In genomic region chr3:170869645-170870593, GRCh38 we compare ENCODE assay signal across 1 cellular context.
TF ChIP-seq lines count a peak whose summit lies in the region.

TSS of gene RPL22L1 (minus strand) at chr3:170870195. CDS start at chr3:170870167, 28 bp downstream.

TF ChIP-seq in K562, 482 proteins besides CTCF, POLR2A, EP300 and RAD21 (continued from another document and continues in another):
- peak; percentile 95; the same call in 1 of the 2 replicates for TF ChIP-seq ZNF609 (CRISPR knock-in tag; IDR thresholded peaks at IDR 0.05; ENCODE audit: borderline replicate concordance)
- TF ChIP-seq STAT5B (CRISPR knock-in tag; IDR thresholded peaks at IDR 0.05), result no peak
- TF ChIP-seq ZBTB17 (CRISPR knock-in tag; IDR thresholded peaks at IDR 0.05), result peak; percentile 50; the same call in 1 of the 2 replicates
- TF ChIP-seq PTTG1 (tag; IDR thresholded peaks at IDR 0.05; ENCODE audit: low read depth), result no peak
- no peak for TF ChIP-seq TGIF2 (CRISPR knock-in tag; IDR thresholded peaks at IDR 0.05)
- no peak for TF ChIP-seq ZNF707 (CRISPR knock-in tag; conservative IDR thresholded peaks at IDR 0.05)
- peak in 1 of 2 experiments; percentile 65; a peak in 2 of 4 replicates for TF ChIP-seq TBL1XR1 (IDR thresholded peaks at IDR 0.05; ENCODE audit: low read length in 2 of 2)
- no peak for TF ChIP-seq SREBF2 (CRISPR knock-in tag; IDR thresholded peaks at IDR 0.05)
- TF ChIP-seq CHD1 (IDR thresholded peaks at IDR 0.05; ENCODE audit: low read length), result peak; percentile 87
- TF ChIP-seq NFE2 (IDR thresholded peaks at IDR 0.05; ENCODE audit: low read depth), result peak; percentile 54; the same call in 1 of the 2 replicates
- peak; percentile 90; the same call in 1 of the 2 replicates for TF ChIP-seq HMGXB4 (CRISPR knock-in tag; IDR thresholded peaks at IDR 0.05)
- no peak for TF ChIP-seq ZNF212 (CRISPR knock-in tag; IDR thresholded peaks at IDR 0.05)
- TF ChIP-seq CREM (IDR thresholded peaks at IDR 0.05; ENCODE audit: low read depth), result peak; percentile 94
- 0 out of 2 replicates have a peak, but pooled peaks have one; percentile 16 for TF ChIP-seq HES1 (IDR thresholded peaks at IDR 0.05; ENCODE audit: low read depth)
- TF ChIP-seq CBX5 (IDR thresholded peaks at IDR 0.05; ENCODE audit: borderline replicate concordance, low read depth), result no peak
- TF ChIP-seq NFE2L1 (tag; IDR thresholded peaks at IDR 0.05; ENCODE audit: borderline replicate concordance, low read depth), result no peak
- peak; percentile 48 for TF ChIP-seq HDAC3 (IDR thresholded peaks at IDR 0.05; ENCODE audit: borderline replicate concordance, partially characterized antibody)
- no peak for TF ChIP-seq HNRNPK (IDR thresholded peaks at IDR 0.05; ENCODE audit: low read depth, low read length, poor library complexity, severe bottlenecking)
- no peak for TF ChIP-seq CHCHD3 (CRISPR knock-in tag; IDR thresholded peaks at IDR 0.05)
- TF ChIP-seq ZNF75A (CRISPR knock-in tag; IDR thresholded peaks at IDR 0.05), result no peak
- no peak for TF ChIP-seq ZNF764 (CRISPR knock-in tag; IDR thresholded peaks at IDR 0.05; ENCODE audit: low read depth)
- TF ChIP-seq KDM1A (IDR thresholded peaks at IDR 0.05), result peak; percentile 87 to 88
- TF ChIP-seq U2AF1 (optimal IDR thresholded peaks at IDR 0.05; ENCODE audit: low read depth, low read length), result no peak
- no peak for TF ChIP-seq NR0B1 (IDR thresholded peaks at IDR 0.05; ENCODE audit: partially characterized antibody)
- TF ChIP-seq PRMT5 (CRISPR knock-in tag; IDR thresholded peaks at IDR 0.05), result no peak
- 0 out of 2 replicates have a peak, but pooled peaks have one; percentile 71 for TF ChIP-seq ZNF589 (CRISPR knock-in tag; IDR thresholded peaks at IDR 0.05; ENCODE audit: low read depth)
- no peak for TF ChIP-seq E2F4 (CRISPR knock-in tag; IDR thresholded peaks at IDR 0.05; ENCODE audit: low read depth)
- TF ChIP-seq KLF1 (tag; IDR thresholded peaks at IDR 0.05), result no peak
- TF ChIP-seq MED1 (CRISPR knock-in tag; IDR thresholded peaks at IDR 0.05; ENCODE audit: borderline replicate concordance), result no peak
- TF ChIP-seq SMAD3 (CRISPR knock-in tag; conservative IDR thresholded peaks at IDR 0.05), result 0 out of 2 replicates have a peak, but pooled peaks have one; percentile 26
- TF ChIP-seq ESRRA (IDR thresholded peaks at IDR 0.05; ENCODE audit: borderline replicate concordance, low read depth), result peak; percentile 72; the same call in 1 of the 2 replicates
- TF ChIP-seq RNF219 (CRISPR knock-in tag; IDR thresholded peaks at IDR 0.05), result no peak
- peak; percentile 99 for TF ChIP-seq POLR2G (IDR thresholded peaks at IDR 0.05; ENCODE audit: low read depth, low read length)
- TF ChIP-seq NFIC (IDR thresholded peaks at IDR 0.05), result peak; percentile 76
- TF ChIP-seq MTF1 (CRISPR knock-in tag; IDR thresholded peaks at IDR 0.05; ENCODE audit: borderline replicate concordance), result no peak
- TF ChIP-seq ZNF766 (CRISPR knock-in tag; conservative IDR thresholded peaks at IDR 0.05), result peak; percentile 79
- peak; percentile 70 for TF ChIP-seq ZNF24 (IDR thresholded peaks at IDR 0.05)
- no peak for TF ChIP-seq ZNF785 (CRISPR knock-in tag; IDR thresholded peaks at IDR 0.05)
- peak; percentile 98 for TF ChIP-seq MTA3 (IDR thresholded peaks at IDR 0.05; ENCODE audit: borderline replicate concordance)
- no peak for TF ChIP-seq ILK (tag; IDR thresholded peaks at IDR 0.05; ENCODE audit: borderline replicate concordance, low read depth)
- peak; percentile 95 for TF ChIP-seq GMEB1 (CRISPR knock-in tag; IDR thresholded peaks at IDR 0.05)
- TF ChIP-seq ZNF76 (CRISPR knock-in tag; IDR thresholded peaks at IDR 0.05; ENCODE audit: borderline replicate concordance), result no peak
- TF ChIP-seq GTF2E2 (tag; IDR thresholded peaks at IDR 0.05), result peak; percentile 68; the same call in 1 of the 2 replicates
- TF ChIP-seq PHF20 (IDR thresholded peaks at IDR 0.05; ENCODE audit: partially characterized antibody), result peak; percentile 55
- TF ChIP-seq ZFX (CRISPR knock-in tag; IDR thresholded peaks at IDR 0.05), result peak; percentile 94
- TF ChIP-seq HMG20B (CRISPR knock-in tag; IDR thresholded peaks at IDR 0.05), result no peak
- peak; percentile 90 for TF ChIP-seq ETV1 (tag; conservative IDR thresholded peaks at IDR 0.05; ENCODE audit: low read depth)
- TF ChIP-seq KAT7 (CRISPR knock-in tag; IDR thresholded peaks at IDR 0.05; ENCODE audit: borderline replicate concordance), result peak; percentile 26; the same call in 1 of the 2 replicates
- TF ChIP-seq GATAD2A (IDR thresholded peaks at IDR 0.05), result 0 out of 2 replicates have a peak, but pooled peaks have one; percentile 26
- peak; percentile 30; the same call in 1 of the 2 replicates for TF ChIP-seq ATF3 (IDR thresholded peaks at IDR 0.05)
- TF ChIP-seq ATF3 (CRISPR knock-in tag; conservative IDR thresholded peaks at IDR 0.05), result peak; percentile 64
- TF ChIP-seq ZNF174 (CRISPR knock-in tag; IDR thresholded peaks at IDR 0.05), result no peak
- TF ChIP-seq CCNT2 (IDR thresholded peaks at IDR 0.05; ENCODE audit: borderline replicate concordance, extremely low read depth, insufficient read length, low read depth, low read length), result peak; percentile 40
- peak; percentile 50 for TF ChIP-seq GABPB1 (CRISPR knock-in tag; IDR thresholded peaks at IDR 0.05)
- TF ChIP-seq MEF2D (tag; conservative IDR thresholded peaks at IDR 0.05; ENCODE audit: low read depth), result peak; percentile 41; the same call in 1 of the 2 replicates
- peak; percentile 56; the same call in 1 of the 2 replicates for TF ChIP-seq CBX1 (IDR thresholded peaks at IDR 0.05; ENCODE audit: low read depth)
- TF ChIP-seq SNRNP70 (optimal IDR thresholded peaks at IDR 0.05; ENCODE audit: low read depth, low read length), result peak; percentile 70
- TF ChIP-seq ZFP30 (CRISPR knock-in tag; IDR thresholded peaks at IDR 0.05; ENCODE audit: borderline replicate concordance), result no peak
- TF ChIP-seq ZBTB26 (CRISPR knock-in tag; IDR thresholded peaks at IDR 0.05), result peak; percentile 70; the same call in 1 of the 2 replicates
